In genomic region chr1:167669209-167670139, GRCh38 we compare ENCODE assay signal across 10 cellular contexts. TPM values are rescaled to one million over a fixed set of nuclear protein-coding genes. Genes with fewer than 3 reads are reported as not detected.
A peak's percentile ranks its signal among the peaks of the same experiment; 100 is the strongest.
DNase-seq lines count a peak whose midpoint lies in the region; ATAC-seq, FAIRE-seq and TF ChIP-seq lines count a peak whose summit lies in the region.
"Had no signal": no experiment of that assay in that cellular context is flagged by ENCODE, and none has a peak within 500 bp of the region (broad histone marks: within the 10 kb centered on the region; RNA-seq: fewer than 3 reads in every experiment).

No MANE protein-coding gene starts in this region.

- no peak overlapping the region for H3K4me3 ChIP-seq in esophagus squamous epithelium
- no peak overlapping the region for H3K4me3 ChIP-seq in small intestine (ENCODE audit: low read depth in 1 of 2, low read length in 2 of 2)
- H3K4me3 ChIP-seq: smooth muscle cell had no signal

- H3K36me3 ChIP-seq in KOPT-K1 (ENCODE audit: insufficient read depth, low read length) (peaks cover 74% of the 10 kb centered on the region), esophagus squamous epithelium (no peaks in the 10 kb centered on the region), small intestine (ENCODE audit: control insufficient read depth in 2 of 2, insufficient read depth in 2 of 2, low read length in 2 of 2) (no peaks in the 10 kb centered on the region)
- H3K36me3 ChIP-seq: brain microvascular endothelial cell had no signal

- H3K27ac ChIP-seq in KOPT-K1 (ENCODE audit: low read depth, low read length, poor library complexity, severe bottlenecking) (peak overlapping the region; percentile 20), esophagus squamous epithelium (no peak overlapping the region), small intestine (ENCODE audit: low read depth in 1 of 2, low read length in 1 of 2) (no peak overlapping the region)
- H3K27ac ChIP-seq: brain microvascular endothelial cell had no signal

- intact Hi-C loops in esophagus squamous epithelium (cut with DNase I), result no loop called here

- peaks cover 0 to 2% (median 0%) of the 10 kb centered on the region in 3 donors for H3K27me3 Mint-ChIP-seq in immature natural killer cell (ENCODE audit: low read depth in 3 of 3)

- no peak for TF ChIP-seq CTCF in esophagus squamous epithelium (IDR thresholded peaks at IDR 0.05)

- H3K9me3 Mint-ChIP-seq in immature natural killer cell, result no peaks in the 10 kb centered on the region

- DNase-seq in immature natural killer cell (no peak), esophagus squamous epithelium (lab: John Stamatoyannopoulos, UW) (no peak), small intestine (no peak), NCI-H69 (lab: John Stamatoyannopoulos, UW) (no peak), NCI-H446 treated with DMSO at 0.1 percent for 48 hours (lab: John Stamatoyannopoulos, UW) (no peak)
- DNase-seq: brain microvascular endothelial cell had no signal

- H3K36me3 Mint-ChIP-seq in immature natural killer cell, result peaks cover 3 to 8% (median 7%) of the 10 kb centered on the region in 3 donors

- peaks cover 0 to 71% (median 41%) of the 10 kb centered on the region in 3 donors for H3K4me1 ChIP-seq in esophagus squamous epithelium
- H3K4me1 ChIP-seq in small intestine (ENCODE audit: control insufficient read depth in 2 of 2, insufficient read depth in 1 of 2, low read depth in 1 of 2, low read length in 1 of 2), result peaks cover 0 to 3% of the 10 kb centered on the region in 2 donors

- no peak for FAIRE-seq in small intestine (lab: Jason Lieb, UNC)

- WGBS in esophagus squamous epithelium, 2 donors, result 67 to 82% methylated on average over 2 of the region's 6 CpGs
- 74 to 83% (median 78%) methylated on average over 6 of the region's 6 CpGs for WGBS in small intestine, 3 donors

- peak overlapping the region; percentile 17 to 78 (median 54) for H3K27ac Mint-ChIP-seq in immature natural killer cell

- no peak for TF ChIP-seq POLR2A in esophagus squamous epithelium (IDR thresholded peaks at IDR 0.05)

- H3K27me3 ChIP-seq in esophagus squamous epithelium (no peaks in the 10 kb centered on the region), small intestine (ENCODE audit: control insufficient read depth in 2 of 2, insufficient read depth in 2 of 2, low read length in 2 of 2) (no peaks in the 10 kb centered on the region)
- H3K27me3 ChIP-seq: brain microvascular endothelial cell had no signal

- H3K4me1 Mint-ChIP-seq in immature natural killer cell, result peaks cover 0 to 94% of the 10 kb centered on the region in 2 donors

- peak; percentile 33 for ATAC-seq in GM18499 (IDR thresholded peaks at IDR 0.05; ENCODE audit: insufficient read depth, unreplicated experiment)
- ATAC-seq in GM21447 (IDR thresholded peaks at IDR 0.05; ENCODE audit: unreplicated experiment), result peak; percentile 53

- H3K4me3 Mint-ChIP-seq in immature natural killer cell, result no peak overlapping the region

- H3K9me3 ChIP-seq in KOPT-K1 (ENCODE audit: insufficient read depth, low read length, poor library complexity, severe bottlenecking) (no peaks in the 10 kb centered on the region), esophagus squamous epithelium (no peaks in the 10 kb centered on the region), small intestine (ENCODE audit: control insufficient read depth, low read depth) (no peaks in the 10 kb centered on the region)

RNA-seq across cellular contexts. Expression of gene RCSD1, which starts 39.4 kb away (rescaled TPM):
- polyA plus RNA-seq in immature natural killer cell (100 to 1,000 TPM in 2 of 3 donors, 10 to 100 TPM in 1; 96.2 to 179 (median 129) TPM), small intestine (10 to 100 TPM in 1 of 3 donors, 1 to 10 TPM in 2; 2.0 to 14.1 (median 9.1) TPM)
- 10 to 100 TPM in 1 of 4 donors, 1 to 10 TPM in 3; 1.2 to 17.7 (median 3.4) TPM for total RNA-seq in esophagus squamous epithelium
- total RNA-seq: smooth muscle cell had no signal

RNA-seq across cellular contexts. Expression of gene MPZL1, which starts 52.3 kb away (rescaled TPM):
- polyA plus RNA-seq in immature natural killer cell (10 to 100 TPM in 2 of 3 donors, 1 to 10 TPM in 1; 6.8 to 14.3 (median 12.1) TPM), small intestine (10 to 100 TPM in 1 of 3 donors, 1 to 10 TPM in 2; 8.1 to 54.1 (median 8.6) TPM)
- total RNA-seq in esophagus squamous epithelium, result 10 to 100 TPM; 36.6 to 80.5 (median 74.3) TPM

Comparison
In these comparisons a context has a peak if more than half of its experiments do, and no peak if none do; other contexts are left out.
1. RNA of gene RCSD1, which starts 39.4 kb away (polyA plus RNA-seq): 96.2 to 179 TPM in immature natural killer cell; 2.0 to 14.1 TPM in small intestine; every median in the first group is over 4 times any median in the second.